In the genomic region with DNA sequence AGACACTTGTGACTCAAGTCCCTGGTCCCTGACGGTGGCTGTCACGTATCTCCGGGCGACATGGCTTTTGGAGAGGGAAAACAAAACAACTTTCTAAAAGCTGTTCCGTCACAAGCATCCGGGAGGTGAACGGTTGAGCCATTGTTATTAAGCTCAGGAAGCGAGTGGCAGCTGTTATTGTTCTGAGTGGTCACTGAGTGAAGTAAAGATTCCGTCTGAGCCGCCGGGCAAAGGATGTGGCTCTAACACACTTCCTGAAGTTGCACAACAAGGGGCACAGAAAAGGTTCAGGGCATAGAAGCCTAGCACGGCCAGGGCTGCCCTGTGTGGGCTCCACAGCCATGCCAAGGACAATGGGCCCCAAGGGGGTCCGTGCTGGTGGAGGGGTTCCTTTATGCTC, we compare ENCODE assay signal across 10 cellular contexts. TPM values are rescaled to one million over a fixed set of nuclear protein-coding genes. Genes with fewer than 3 reads are reported as not detected.
A peak's percentile ranks its signal among the peaks of the same experiment; 100 is the strongest.
DNase-seq lines count a peak whose midpoint lies in the region; ATAC-seq, FAIRE-seq and TF ChIP-seq lines count a peak whose summit lies in the region.
"Had no signal": no experiment of that assay in that cellular context is flagged by ENCODE, and none has a peak within 500 bp of the region (broad histone marks: within the 10 kb centered on the region; RNA-seq: fewer than 3 reads in every experiment).

No MANE protein-coding gene starts in this region.

- no peak for FAIRE-seq in GM19239 (lab: Jason Lieb, UNC)
- FAIRE-seq: TTC549 had no signal

- no peaks in the 10 kb centered on the region for H3K27me3 Mint-ChIP-seq in activated naive CD8-positive, alpha-beta T cell
- peaks cover 6% of the 10 kb centered on the region for H3K27me3 Mint-ChIP-seq in nephron progenitor cell (ENCODE audit: low read depth, poor library complexity)

- ATAC-seq in HG03378 (IDR thresholded peaks at IDR 0.05; ENCODE audit: unreplicated experiment) (peak; percentile 23), HG02970 (IDR thresholded peaks at IDR 0.05; ENCODE audit: low FRiP score, unreplicated experiment) (no peak)

- H3K27ac Mint-ChIP-seq in activated naive CD8-positive, alpha-beta T cell: peak overlapping the region; percentile 72
- no peak overlapping the region for H3K27ac Mint-ChIP-seq in nephron progenitor cell

- H3K36me3 Mint-ChIP-seq in activated naive CD8-positive, alpha-beta T cell: peaks cover 21% of the 10 kb centered on the region
- no peaks in the 10 kb centered on the region for H3K36me3 Mint-ChIP-seq in nephron progenitor cell (ENCODE audit: low read depth)

- peak in 8 of 14 donors; percentile 22 to 54 (median 32) for DNase-seq in C1 segment of cervical spinal cord (lab: John Stamatoyannopoulos, UW)
- peak; percentile 90 to 96 for DNase-seq in lung microvascular endothelial cell (ENCODE audit: low read depth in 2 of 2)
- DNase-seq in nephron progenitor cell: no peak
- DNase-seq in DMS79 treated with DMSO at 0.1 percent for 48 hours (lab: John Stamatoyannopoulos, UW): no peak
- no peak for DNase-seq in GM19239 (ENCODE audit: insufficient read length, low spot score)

- no peaks in the 10 kb centered on the region for H3K9me3 Mint-ChIP-seq in activated naive CD8-positive, alpha-beta T cell (ENCODE audit: low read depth)
- H3K9me3 Mint-ChIP-seq in nephron progenitor cell: no peaks in the 10 kb centered on the region

- no peak for TF ChIP-seq CTCF in nephron progenitor cell (IDR thresholded peaks at IDR 0.05)

- peaks cover 76% of the 10 kb centered on the region for H3K4me1 Mint-ChIP-seq in activated naive CD8-positive, alpha-beta T cell (ENCODE audit: low read depth)
- peaks cover 63% of the 10 kb centered on the region for H3K4me1 Mint-ChIP-seq in nephron progenitor cell

- H3K4me3 Mint-ChIP-seq in activated naive CD8-positive, alpha-beta T cell: peak overlapping the region; percentile 78
- H3K4me3 Mint-ChIP-seq in nephron progenitor cell: no peak overlapping the region

RNA-seq across cellular contexts. Expression of gene INPP5D, which starts 24.3 kb away (rescaled TPM):
- 25.7 and 43.5 TPM in 2 replicates for total RNA-seq in lung microvascular endothelial cell

RNA-seq across cellular contexts. Expression of gene NEU2, which starts 52.0 kb away (rescaled TPM):
- total RNA-seq in lung microvascular endothelial cell: not detected in 2 replicates
- total RNA-seq: kidney epithelial cell had no signal

Comparison
In these comparisons a context has a peak if more than half of its experiments do, and no peak if none do; other contexts are left out.
1. DNase-seq: peak in C1 segment of cervical spinal cord (8 of 14) and lung microvascular endothelial cell (2 of 2); none in nephron progenitor cell (single experiment), DMS79 treated with DMSO at 0.1 percent for 48 hours (single experiment) and GM19239 (single experiment).